In genomic region chr1:177172331-177172730, GRCh38 we compare ENCODE assay signal across 29 cellular contexts. TPM values are rescaled to one million over a fixed set of nuclear protein-coding genes. Genes with fewer than 3 reads are reported as not detected.
"Had no signal": no experiment of that assay in that cellular context is flagged by ENCODE, and none has a peak within 500 bp of the region (broad histone marks: within the 10 kb centered on the region; RNA-seq: fewer than 3 reads in every experiment).

No MANE protein-coding gene starts in this region.

- H3K9me3 ChIP-seq: body of pancreas, neutrophil, pancreas, prostate gland, suprapubic skin, tibial nerve had no signal

- H3K4me3 ChIP-seq: body of pancreas, lung, pancreas, prostate gland, stomach, suprapubic skin, tibial nerve had no signal

- ATAC-seq: activated CD4-positive, alpha-beta T cell treated with anti-CD3 and anti-CD28 coated beads for 36 hours; activated naive CD4-positive, alpha-beta T cell treated with anti-CD3 and anti-CD28 coated beads, Interleukin-2, amount 50 U/mL, for 72 hours; activated T-cell treated with anti-CD3 and anti-CD28 coated beads, Interleukin-2, amount 50 U/mL, for 72 hours; body of pancreas; esophagus mucosa; heart left ventricle; natural killer cell; stimulated activated naive B cell treated with anti-CD40 and anti-IgM and Interleukin-4, amounts not matched to agents 10 μg/mL and 1 μg/mL and 100 μg/mL, for 72 hours had no signal

- DNase-seq: activated CD4-positive, alpha-beta T cell treated with anti-CD3 and anti-CD28 coated beads for 36 hours; activated CD4-positive, alpha-beta T cell treated with anti-CD3 and anti-CD28 coated beads, Interleukin-2, amount 50 U/mL, for 4 hours; activated CD4-positive, CD25-positive, alpha-beta regulatory T cell; activated naive CD4-positive, alpha-beta T cell; activated T-cell treated with anti-CD3 and anti-CD28 coated beads for 4 hours; activated T-cell treated with anti-CD3 and anti-CD28 coated beads, Interleukin-2, amount 50 U/mL, for 72 hours; body of pancreas; cortex of kidney; heart left ventricle; islet precursor cell; left ventricle myocardium inferior; mesendoderm; natural killer cell; pancreas; retina; stimulated activated CD4-positive, alpha-beta T cell treated with anti-CD3 and anti-CD28 coated beads, Interleukin-15, amount 100 ng/mL, for 24 hours; stimulated activated CD4-positive, alpha-beta T cell treated with anti-CD3 and anti-CD28 coated beads, Interleukin-2, amount 100 ng/mL, for 24 hours; stimulated activated naive B cell treated with anti-CD40 and anti-IgM and Interleukin-4, amounts not matched to agents 10 μg/mL and 1 μg/mL and 100 μg/mL, for 72 hours; stomach had no signal

- H3K36me3 ChIP-seq: heart left ventricle, left ventricle myocardium inferior, neutrophil, pancreas, prostate gland, stomach, suprapubic skin, tibial nerve had no signal

- H3K4me1 ChIP-seq: prostate gland had no signal

- H3K27ac ChIP-seq: body of pancreas, heart left ventricle, left ventricle myocardium inferior, neutrophil, pancreas, prostate gland, stomach, suprapubic skin, tibial nerve had no signal

RNA-seq across cellular contexts. Expression of gene BRINP2, which starts 1.6 kb away (rescaled TPM):
- total RNA-seq: activated CD4-positive, alpha-beta T cell treated with anti-CD3 and anti-CD28 coated beads for 36 hours; activated naive CD4-positive, alpha-beta T cell treated with anti-CD3 and anti-CD28 coated beads, Interleukin-2, amount 50 U/mL, for 72 hours; activated T-cell treated with anti-CD3 and anti-CD28 coated beads, Interleukin-2, amount 50 U/mL, for 72 hours; body of pancreas; esophagus mucosa; mononuclear cell; natural killer cell; tibial nerve; ureter had no signal

RNA-seq across cellular contexts. Expression of gene ASTN1, which starts 7.8 kb away (rescaled TPM):
- total RNA-seq: activated CD4-positive, alpha-beta T cell treated with anti-CD3 and anti-CD28 coated beads for 36 hours; activated naive CD4-positive, alpha-beta T cell treated with anti-CD3 and anti-CD28 coated beads, Interleukin-2, amount 50 U/mL, for 72 hours; activated T-cell treated with anti-CD3 and anti-CD28 coated beads, Interleukin-2, amount 50 U/mL, for 72 hours; esophagus mucosa; mononuclear cell; natural killer cell; T-helper 1 cell treated with Interleukin-12 subunit alpha and Interleukin-12 subunit beta and Interleukin-4 antibody, amounts not matched to agents 30 ng/mL and 1 ng/mL, for 36 hours had no signal
